In genomic region chr9:107270580-107270979, GRCh38 we compare ENCODE assay signal across 2 cellular contexts.
TF ChIP-seq lines count a peak whose summit lies in the region.

No MANE protein-coding gene starts in this region.

TF ChIP-seq in A549, 52 proteins besides CTCF, POLR2A, EP300 and RAD21:
- no peak for TF ChIP-seq ZSCAN20 (CRISPR knock-in tag; IDR thresholded peaks at IDR 0.05)
- TF ChIP-seq ZFP36 (IDR thresholded peaks at IDR 0.05; ENCODE audit: borderline replicate concordance, partially characterized antibody): no peak
- no peak for TF ChIP-seq POLR2AphosphoS2 (conservative IDR thresholded peaks at IDR 0.05; ENCODE audit: low read length)
- TF ChIP-seq ZC3H11A (IDR thresholded peaks at IDR 0.05): no peak
- TF ChIP-seq HOXB5 (CRISPR knock-in tag; IDR thresholded peaks at IDR 0.05): no peak
- TF ChIP-seq, protein P1, sequence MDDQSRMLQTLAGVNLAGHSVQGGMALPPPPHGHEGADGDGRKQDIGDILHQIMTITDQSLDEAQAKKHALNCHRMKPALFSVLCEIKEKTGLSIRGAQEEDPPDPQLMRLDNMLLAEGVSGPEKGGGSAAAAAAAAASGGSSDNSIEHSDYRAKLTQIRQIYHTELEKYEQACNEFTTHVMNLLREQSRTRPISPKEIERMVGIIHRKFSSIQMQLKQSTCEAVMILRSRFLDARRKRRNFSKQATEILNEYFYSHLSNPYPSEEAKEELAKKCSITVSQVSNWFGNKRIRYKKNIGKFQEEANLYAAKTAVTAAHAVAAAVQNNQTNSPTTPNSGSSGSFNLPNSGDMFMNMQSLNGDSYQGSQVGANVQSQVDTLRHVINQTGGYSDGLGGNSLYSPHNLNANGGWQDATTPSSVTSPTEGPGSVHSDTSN (IDR thresholded peaks at IDR 0.05): no peak
- TF ChIP-seq RARB (CRISPR knock-in tag; IDR thresholded peaks at IDR 0.05): no peak
- TF ChIP-seq EHF (CRISPR knock-in tag; IDR thresholded peaks at IDR 0.05): no peak
- no peak for TF ChIP-seq ATOH8 (CRISPR knock-in tag; IDR thresholded peaks at IDR 0.05; ENCODE audit: low read depth)
- no peak for TF ChIP-seq MYC (IDR thresholded peaks at IDR 0.05; ENCODE audit: borderline replicate concordance, low read length)
- TF ChIP-seq RFX5 (IDR thresholded peaks at IDR 0.05): no peak
- TF ChIP-seq, protein P2, sequence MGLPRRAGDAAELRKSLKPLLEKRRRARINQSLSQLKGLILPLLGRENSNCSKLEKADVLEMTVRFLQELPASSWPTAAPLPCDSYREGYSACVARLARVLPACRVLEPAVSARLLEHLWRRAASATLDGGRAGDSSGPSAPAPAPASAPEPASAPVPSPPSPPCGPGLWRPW (IDR thresholded peaks at IDR 0.05): no peak
- TF ChIP-seq PHF8 (IDR thresholded peaks at IDR 0.05; ENCODE audit: borderline replicate concordance, low read depth): no peak
TF ChIP-seq in A549: peak in this region for 0.

TF ChIP-seq in IMR-90, 13 proteins besides CTCF, POLR2A, EP300 and RAD21:
- no peak for TF ChIP-seq BHLHE40 (IDR thresholded peaks at IDR 0.05; ENCODE audit: low read depth, low read length)
- no peak for TF ChIP-seq SMC3 (IDR thresholded peaks at IDR 0.05; ENCODE audit: low read depth, low read length)
- TF ChIP-seq CEBPB (IDR thresholded peaks at IDR 0.05; ENCODE audit: low read depth, low read length): no peak
- TF ChIP-seq NFE2L2 (IDR thresholded peaks at IDR 0.05; ENCODE audit: low read depth, low read length): no peak
- TF ChIP-seq MXI1 (IDR thresholded peaks at IDR 0.05; ENCODE audit: borderline replicate concordance, low read depth, low read length): no peak
- no peak for TF ChIP-seq USF2 (IDR thresholded peaks at IDR 0.05; ENCODE audit: low read depth, low read length)
